ENCODE assay signal across 11 cellular contexts in the genomic region with DNA sequence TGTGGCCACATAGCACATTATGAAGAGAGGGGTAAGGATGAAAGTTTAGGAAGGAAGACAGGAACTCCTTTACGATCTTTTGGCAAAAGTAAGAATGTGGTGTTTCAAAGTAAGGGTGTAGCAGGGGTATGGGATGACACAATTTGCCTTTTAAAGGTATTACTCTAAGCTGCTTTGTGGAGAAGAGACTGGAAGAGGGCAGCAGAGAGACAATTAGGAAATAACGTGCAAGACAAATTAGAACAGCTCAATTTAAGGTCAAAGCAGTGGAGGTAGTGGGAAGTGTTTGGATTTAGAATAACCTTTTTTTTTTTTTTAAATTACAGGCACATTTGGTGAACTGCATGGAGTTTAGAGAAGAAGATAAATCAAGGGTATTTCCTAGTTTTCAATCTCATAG.
A peak's percentile ranks its signal among the peaks of the same experiment; 100 is the strongest.
DNase-seq lines count a peak whose midpoint lies in the region; ATAC-seq and TF ChIP-seq lines count a peak whose summit lies in the region.
"Had no signal": no experiment of that assay in that cellular context is flagged by ENCODE, and none has a peak within 500 bp of the region (broad histone marks: within the 10 kb centered on the region; RNA-seq: fewer than 3 reads in every experiment).

No MANE protein-coding gene starts in this region.

- no peak for TF ChIP-seq POLR2A in breast epithelium (IDR thresholded peaks at IDR 0.05)

- H3K27ac Mint-ChIP-seq in Caco-2 (ENCODE audit: unreplicated experiment) = no peak overlapping the region
- H3K27ac Mint-ChIP-seq in activated CD4-positive, alpha-beta T cell treated with anti-CD3 and anti-CD28 coated beads, Interleukin-2, amount 10 ng/mL, durations not matched to agents 7 days and 5 days = no peak overlapping the region

- POLR2A ChIA-PET in Caco-2 (lab: Charles Lee) = no interaction called here
- POLR2A ChIA-PET in activated CD4-positive, alpha-beta T cell treated with anti-CD3 and anti-CD28 coated beads, Interleukin-2, amount 10 ng/mL, durations not matched to agents 7 days and 5 days (lab: Charles Lee) = no interaction called here

- H3K4me3 ChIP-seq in Caco-2 (ENCODE audit: low read depth, low read length) (no peak overlapping the region), breast epithelium (no peak overlapping the region)
- H3K4me3 ChIP-seq: K562 had no signal

- H3K9me3 ChIP-seq in Caco-2 = no peaks in the 10 kb centered on the region
- no peaks in the 10 kb centered on the region for H3K9me3 ChIP-seq in breast epithelium

- H3K27me3 ChIP-seq in Caco-2 (replicated peaks; ENCODE audit: control insufficient read depth, insufficient read depth, low read length) (no peaks in the 10 kb centered on the region), breast epithelium (no peaks in the 10 kb centered on the region)

- no peaks in the 10 kb centered on the region for H3K4me1 Mint-ChIP-seq in Caco-2 (ENCODE audit: low read depth, unreplicated experiment)
- H3K4me1 Mint-ChIP-seq in activated CD4-positive, alpha-beta T cell treated with anti-CD3 and anti-CD28 coated beads, Interleukin-2, amount 10 ng/mL, durations not matched to agents 7 days and 5 days = no peaks in the 10 kb centered on the region

- peaks cover 3% of the 10 kb centered on the region for H3K27me3 Mint-ChIP-seq in Caco-2 (ENCODE audit: insufficient read depth, unreplicated experiment)
- no peaks in the 10 kb centered on the region for H3K27me3 Mint-ChIP-seq in activated CD4-positive, alpha-beta T cell treated with anti-CD3 and anti-CD28 coated beads, Interleukin-2, amount 10 ng/mL, durations not matched to agents 7 days and 5 days

- no TSS peak for BruUV-seq in Caco-2 (replicated peaks; lab: Mats Ljungman, UMichigan)

- DNase-seq in Caco-2 = peak in 1 of 2 experiments; percentile 11
- peak; percentile 28 for DNase-seq in NCI-H1694 treated with DMSO at 0.1 percent for 48 hours (lab: John Stamatoyannopoulos, UW)
- no peak for DNase-seq in breast epithelium (ENCODE audit: low spot score in 2 of 2)
- DNase-seq in medulla oblongata (ENCODE audit: extremely low spot score) = peak; percentile 37
- no peak for DNase-seq in activated CD4-positive, alpha-beta T cell treated with anti-CD3 and anti-CD28 coated beads, Interleukin-2, amount 50 U/mL, for 1 hour
- DNase-seq in activated CD4-positive, alpha-beta T cell treated with anti-CD3 and anti-CD28 coated beads, Interleukin-2, amount 10 ng/mL, durations not matched to agents 7 days and 5 days = no peak
- DNase-seq: amygdala, islet precursor cell had no signal

- no peaks in the 10 kb centered on the region for H3K36me3 Mint-ChIP-seq in Caco-2 (ENCODE audit: insufficient read depth, unreplicated experiment)
- H3K36me3 Mint-ChIP-seq in activated CD4-positive, alpha-beta T cell treated with anti-CD3 and anti-CD28 coated beads, Interleukin-2, amount 10 ng/mL, durations not matched to agents 7 days and 5 days (ENCODE audit: low read depth) = no peaks in the 10 kb centered on the region

- TF ChIP-seq CTCF in Caco-2 (IDR thresholded peaks at IDR 0.05; ENCODE audit: insufficient read depth in 1 of 2, low read depth in 1 of 2, low read length in 1 of 2, severe bottlenecking in 1 of 2, unreplicated experiment in 1 of 2) (peak; percentile 18 to 45), breast epithelium (IDR thresholded peaks at IDR 0.05) (peak in 2 of 3 donors; percentile 27 to 48)

- intact Hi-C loops in Caco-2 (cut with micrococcal nuclease; ENCODE audit: unreplicated experiment) (no loop called here), breast epithelium (cut with DNase I; ENCODE audit: low total_unique reads) (no loop called here)

- H3K36me3 ChIP-seq in Caco-2 (ENCODE audit: control insufficient read depth, insufficient read depth, low read length) = no peaks in the 10 kb centered on the region
- H3K36me3 ChIP-seq in breast epithelium = no peaks in the 10 kb centered on the region

- no peaks in the 10 kb centered on the region for H3K9me3 Mint-ChIP-seq in Caco-2 (ENCODE audit: unreplicated experiment)
- peaks cover 3% of the 10 kb centered on the region for H3K9me3 Mint-ChIP-seq in activated CD4-positive, alpha-beta T cell treated with anti-CD3 and anti-CD28 coated beads, Interleukin-2, amount 10 ng/mL, durations not matched to agents 7 days and 5 days

- no peak overlapping the region for H3K27ac ChIP-seq in breast epithelium

- ATAC-seq in HG03565 (IDR thresholded peaks at IDR 0.05; ENCODE audit: unreplicated experiment) (no peak), GM21381 (IDR thresholded peaks at IDR 0.05; ENCODE audit: unreplicated experiment) (no peak)
- ATAC-seq: K562 had no signal

- H3K4me1 ChIP-seq in Caco-2 (no peaks in the 10 kb centered on the region), breast epithelium (no peaks in the 10 kb centered on the region)

- CTCF ChIA-PET in Caco-2 (lab: Charles Lee) = interaction anchor here (0.6 to 1.1 kb wide), 4 partner anchors 139 to 970 kb away, joined by 3 to 7 read pairs (median 3); no protein-coding TSS in a partner anchor
- CTCF ChIA-PET in activated CD4-positive, alpha-beta T cell treated with anti-CD3 and anti-CD28 coated beads, Interleukin-2, amount 10 ng/mL, durations not matched to agents 7 days and 5 days (lab: Charles Lee) = no interaction called here

- no peak overlapping the region for H3K4me3 Mint-ChIP-seq in Caco-2 (ENCODE audit: unreplicated experiment)
- no peak overlapping the region for H3K4me3 Mint-ChIP-seq in activated CD4-positive, alpha-beta T cell treated with anti-CD3 and anti-CD28 coated beads, Interleukin-2, amount 10 ng/mL, durations not matched to agents 7 days and 5 days

Comparison
In these comparisons a context has a peak if more than half of its experiments do, and no peak if none do; other contexts are left out.
1. DNase-seq: peak in NCI-H1694 treated with DMSO at 0.1 percent for 48 hours (single experiment) and medulla oblongata (single experiment); none in breast epithelium (0 of 2), activated CD4-positive, alpha-beta T cell treated with anti-CD3 and anti-CD28 coated beads, Interleukin-2, amount 50 U/mL, for 1 hour (single experiment) and activated CD4-positive, alpha-beta T cell treated with anti-CD3 and anti-CD28 coated beads, Interleukin-2, amount 10 ng/mL, durations not matched to agents 7 days and 5 days (single experiment).